29 cellular contexts compared by ENCODE assay signal in genomic region chr7:104241135-104241534, GRCh38.
"Had no signal": no experiment of that assay in that cellular context is flagged by ENCODE, and none has a peak within 500 bp of the region (broad histone marks: within the 10 kb centered on the region; RNA-seq: fewer than 3 reads in every experiment).

No MANE protein-coding gene starts in this region.

- H3K4me1 ChIP-seq: ascending aorta, breast epithelium, colonic mucosa, esophagus squamous epithelium, gastroesophageal sphincter had no signal

- H3K27ac Mint-ChIP-seq: activated CD4-positive, alpha-beta memory T cell treated with anti-CD3 and anti-CD28 coated beads, Interleukin-2, amount 10 ng/mL, durations not matched to agents 7 days and 5 days; activated CD4-positive, alpha-beta T cell treated with anti-CD3 and anti-CD28 coated beads, Interleukin-2, amount 10 ng/mL, durations not matched to agents 7 days and 5 days; activated naive CD4-positive, alpha-beta T cell treated with anti-CD3 and anti-CD28 coated beads for 36 hours; activated naive CD4-positive, alpha-beta T cell treated with anti-CD3 and anti-CD28 coated beads, Interleukin-2, amount 50 U/mL, for 24 hours; activated naive CD8-positive, alpha-beta T cell treated with anti-CD3 and anti-CD28 coated beads for 36 hours; activated naive CD8-positive, alpha-beta T cell treated with anti-CD3 and anti-CD28 coated beads, Interleukin-2, amount 50 U/mL, for 24 hours; activated T-helper 1 cell treated with anti-CD3 and anti-CD28 coated beads, Interleukin-12 subunit alpha, Interleukin-12 subunit beta, Interleukin-2, Interleukin-4 antibody, amounts not matched to agents 30 ng/mL and 10 ng/mL and 1 ng/mL, durations not matched to agents 14 hours and 24 hours and 36 hours; activated T-helper 2 cell treated with anti-CD3 and anti-CD28 coated beads, Interferon-gamma antibody, Interleukin-2, Interleukin-4, amounts not matched to agents 10 μg/mL and 5 μg/mL and 100 μg/mL, durations not matched to agents 14 hours and 24 hours and 36 hours; WTC11 had no signal

- H3K27ac ChIP-seq: ascending aorta, breast epithelium, cardiac muscle cell, colonic mucosa, epithelial cell of prostate, esophagus squamous epithelium, gastroesophageal sphincter, VCaP had no signal

- H3K9me3 ChIP-seq: ascending aorta, breast epithelium, colonic mucosa, esophagus squamous epithelium, gastroesophageal sphincter had no signal

- H3K36me3 Mint-ChIP-seq: activated naive CD4-positive, alpha-beta T cell treated with anti-CD3 and anti-CD28 coated beads, Interleukin-2, amount 50 U/mL, for 24 hours; activated naive CD8-positive, alpha-beta T cell treated with anti-CD3 and anti-CD28 coated beads for 36 hours; brain; WTC11 had no signal

- H3K4me1 Mint-ChIP-seq: activated CD4-positive, alpha-beta memory T cell treated with anti-CD3 and anti-CD28 coated beads, Interleukin-2, amount 10 ng/mL, durations not matched to agents 7 days and 5 days; activated CD4-positive, alpha-beta T cell treated with anti-CD3 and anti-CD28 coated beads, Interleukin-2, amount 10 ng/mL, durations not matched to agents 7 days and 5 days; activated naive CD4-positive, alpha-beta T cell treated with anti-CD3 and anti-CD28 coated beads, Interleukin-2, amount 50 U/mL, for 24 hours; activated naive CD8-positive, alpha-beta T cell treated with anti-CD3 and anti-CD28 coated beads for 36 hours; activated naive CD8-positive, alpha-beta T cell treated with anti-CD3 and anti-CD28 coated beads, Interleukin-2, amount 50 U/mL, for 24 hours; WTC11 had no signal

- H3K4me3 ChIP-seq: ascending aorta, breast epithelium, cardiac muscle cell, colonic mucosa, esophagus squamous epithelium, gastroesophageal sphincter had no signal

- H3K36me3 ChIP-seq: ascending aorta, breast epithelium, cardiac muscle cell, colonic mucosa, esophagus squamous epithelium, gastroesophageal sphincter had no signal

- DNase-seq: activated CD4-positive, alpha-beta memory T cell treated with anti-CD3 and anti-CD28 coated beads, Interleukin-2, amount 10 ng/mL, durations not matched to agents 7 days and 5 days; activated CD4-positive, alpha-beta T cell treated with anti-CD3 and anti-CD28 coated beads for 1 hour; activated CD4-positive, alpha-beta T cell treated with anti-CD3 and anti-CD28 coated beads for 4 hours; activated CD4-positive, alpha-beta T cell treated with anti-CD3 and anti-CD28 coated beads, Interleukin-2, amount 10 ng/mL, durations not matched to agents 7 days and 5 days; activated CD4-positive, alpha-beta T cell treated with anti-CD3 and anti-CD28 coated beads, Interleukin-2, amount 50 U/mL, for 4 hours; activated CD8-positive, alpha-beta memory T cell treated with anti-CD3 and anti-CD28 coated beads, Interleukin-2, amount 50 U/mL, for 48 hours; activated effector memory CD4-positive, alpha-beta T cell treated with anti-CD3 and anti-CD28 coated beads, Interleukin-2, amount 50 U/mL, for 16 hours; activated naive CD4-positive, alpha-beta T cell treated with anti-CD3 and anti-CD28 coated beads for 36 hours; activated naive CD8-positive, alpha-beta T cell treated with anti-CD3 and anti-CD28 coated beads for 36 hours; activated naive CD8-positive, alpha-beta T cell treated with anti-CD3 and anti-CD28 coated beads, Interleukin-2, amount 50 U/mL, for 24 hours; activated T-cell treated with anti-CD3 and anti-CD28 coated beads for 4 hours; activated T-cell treated with anti-CD3 and anti-CD28 coated beads, Interleukin-2, amount 50 U/mL, for 4 hours; central memory CD4-positive, alpha-beta T cell; colonic mucosa; effector CD8-positive, alpha-beta T cell; esophagus squamous epithelium; foreskin melanocyte; T-helper 2 cell had no signal

- H3K4me3 Mint-ChIP-seq: activated CD4-positive, alpha-beta memory T cell treated with anti-CD3 and anti-CD28 coated beads, Interleukin-2, amount 10 ng/mL, durations not matched to agents 7 days and 5 days; activated CD4-positive, alpha-beta T cell treated with anti-CD3 and anti-CD28 coated beads, Interleukin-2, amount 10 ng/mL, durations not matched to agents 7 days and 5 days; activated naive CD4-positive, alpha-beta T cell treated with anti-CD3 and anti-CD28 coated beads for 36 hours; activated naive CD4-positive, alpha-beta T cell treated with anti-CD3 and anti-CD28 coated beads, Interleukin-2, amount 50 U/mL, for 24 hours; activated naive CD8-positive, alpha-beta T cell treated with anti-CD3 and anti-CD28 coated beads for 36 hours; activated naive CD8-positive, alpha-beta T cell treated with anti-CD3 and anti-CD28 coated beads, Interleukin-2, amount 50 U/mL, for 24 hours; activated T-cell treated with anti-CD3 and anti-CD28 coated beads, Interleukin-2, amount 50 U/mL, for 4 hours; activated T-helper 1 cell treated with anti-CD3 and anti-CD28 coated beads, Interleukin-12 subunit alpha, Interleukin-12 subunit beta, Interleukin-2, Interleukin-4 antibody, amounts not matched to agents 30 ng/mL and 10 ng/mL and 1 ng/mL, durations not matched to agents 14 hours and 24 hours and 36 hours; WTC11 had no signal

- ATAC-seq: activated naive CD8-positive, alpha-beta T cell treated with anti-CD3 and anti-CD28 coated beads, Interleukin-2, amount 50 U/mL, for 24 hours; activated T-cell treated with anti-CD3 and anti-CD28 coated beads, Interleukin-2, amount 50 U/mL, for 4 hours; gastroesophageal sphincter; WTC11 had no signal

- H3K27me3 ChIP-seq: ascending aorta, breast epithelium, colonic mucosa had no signal

- H3K9me3 Mint-ChIP-seq: activated CD4-positive, alpha-beta memory T cell treated with anti-CD3 and anti-CD28 coated beads, Interleukin-2, amount 10 ng/mL, durations not matched to agents 7 days and 5 days; activated CD4-positive, alpha-beta T cell treated with anti-CD3 and anti-CD28 coated beads, Interleukin-2, amount 10 ng/mL, durations not matched to agents 7 days and 5 days; activated naive CD4-positive, alpha-beta T cell treated with anti-CD3 and anti-CD28 coated beads for 36 hours; activated naive CD4-positive, alpha-beta T cell treated with anti-CD3 and anti-CD28 coated beads, Interleukin-2, amount 50 U/mL, for 24 hours; activated naive CD8-positive, alpha-beta T cell treated with anti-CD3 and anti-CD28 coated beads for 36 hours; activated naive CD8-positive, alpha-beta T cell treated with anti-CD3 and anti-CD28 coated beads, Interleukin-2, amount 50 U/mL, for 24 hours; activated T-cell treated with anti-CD3 and anti-CD28 coated beads, Interleukin-2, amount 50 U/mL, for 4 hours; activated T-helper 1 cell treated with anti-CD3 and anti-CD28 coated beads, Interleukin-12 subunit alpha, Interleukin-12 subunit beta, Interleukin-2, Interleukin-4 antibody, amounts not matched to agents 30 ng/mL and 10 ng/mL and 1 ng/mL, durations not matched to agents 14 hours and 24 hours and 36 hours; activated T-helper 2 cell treated with anti-CD3 and anti-CD28 coated beads, Interferon-gamma antibody, Interleukin-2, Interleukin-4, amounts not matched to agents 10 μg/mL and 5 μg/mL and 100 μg/mL, durations not matched to agents 14 hours and 24 hours and 36 hours; WTC11 had no signal
